ENCODE assay signal across 29 cellular contexts in the genomic region with DNA sequence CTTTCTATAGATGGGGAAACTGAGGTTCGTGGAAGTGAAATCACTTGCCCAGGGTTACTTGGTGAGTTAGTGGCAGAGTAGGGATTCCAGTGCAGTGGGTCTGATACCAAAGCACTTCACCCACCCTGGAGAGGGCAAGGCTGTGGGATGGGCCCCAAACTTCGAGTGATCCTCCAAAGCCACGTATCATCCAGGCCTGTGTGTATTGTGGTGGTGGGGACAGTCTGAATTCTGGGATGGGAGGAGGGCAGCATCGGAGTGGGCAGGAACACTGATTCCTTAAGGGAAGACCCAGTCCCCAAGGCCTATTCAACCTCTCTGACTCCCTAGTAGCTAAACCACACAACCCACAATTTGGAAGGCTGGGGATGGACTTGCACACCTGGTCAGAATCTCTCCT. TPM values are rescaled to one million over a fixed set of nuclear protein-coding genes. Genes with fewer than 3 reads are reported as not detected.
"Had no signal": no experiment of that assay in that cellular context is flagged by ENCODE, and none has a peak within 500 bp of the region (broad histone marks: within the 10 kb centered on the region; RNA-seq: fewer than 3 reads in every experiment).

No MANE protein-coding gene starts in this region.

- H3K4me1 ChIP-seq: ascending aorta, heart right ventricle, left lung, pancreas had no signal

- H3K4me3 Mint-ChIP-seq: activated CD4-positive, alpha-beta memory T cell treated with anti-CD3 and anti-CD28 coated beads for 36 hours; activated CD4-positive, alpha-beta T cell treated with anti-CD3 and anti-CD28 coated beads, Interleukin-2, amount 10 ng/mL, durations not matched to agents 24 days and 14 days; activated naive CD4-positive, alpha-beta T cell treated with anti-CD3 and anti-CD28 coated beads, Interleukin-2, amount 10 ng/mL, durations not matched to agents 7 days and 5 days; activated naive CD8-positive, alpha-beta T cell treated with anti-CD3 and anti-CD28 coated beads, Interleukin-2, amount 10 ng/mL, durations not matched to agents 7 days and 5 days; activated T-helper 1 cell treated with anti-CD3 and anti-CD28 coated beads, Interleukin-12 subunit alpha, Interleukin-12 subunit beta, Interleukin-2, Interleukin-4 antibody, amounts not matched to agents 30 ng/mL and 10 ng/mL and 1 ng/mL, durations not matched to agents 14 hours and 24 hours and 36 hours; dendritic cell treated with granulocyte-macrophage colony-stimulating factor and Interleukin-4, amounts not matched to agents 40 ng/mL and 50 ng/mL, for 4 days; mesothelial cell of epicardium; naive B cell; nephron progenitor cell; stimulated activated naive CD8-positive, alpha-beta T cell treated with anti-CD3 and anti-CD28 coated beads, Interleukin-15, Interleukin-2, amounts not matched to agents 100 ng/mL and 50 ng/mL, for 24 hours had no signal

- DNase-seq: activated CD4-positive, alpha-beta memory T cell treated with anti-CD3 and anti-CD28 coated beads for 36 hours; activated CD4-positive, alpha-beta T cell treated with anti-CD3 and anti-CD28 coated beads, Interleukin-2, amount 10 ng/mL, durations not matched to agents 24 days and 14 days; activated CD4-positive, CD25-positive, alpha-beta regulatory T cell treated with anti-CD3 and anti-CD28 coated beads, Interleukin-2, amount 50 U/mL, for 72 hours; activated naive CD4-positive, alpha-beta T cell treated with anti-CD3 and anti-CD28 coated beads, Interleukin-2, amount 10 ng/mL, durations not matched to agents 7 days and 5 days; activated T-cell treated with anti-CD3 and anti-CD28 coated beads, Interleukin-2, amount 50 U/mL, for 1 hour; brain microvascular endothelial cell; caudate nucleus; foreskin melanocyte; heart right ventricle; kidney glomerular epithelial cell; naive B cell; nephron progenitor cell; right cardiac atrium; stimulated activated CD4-positive, alpha-beta T cell treated with anti-CD3 and anti-CD28 coated beads, Interleukin-2, amount 100 ng/mL, for 48 hours; substantia nigra; T-helper 1 cell; thyroid gland had no signal

- H3K27me3 Mint-ChIP-seq: activated CD4-positive, alpha-beta memory T cell treated with anti-CD3 and anti-CD28 coated beads for 36 hours; activated CD4-positive, alpha-beta T cell treated with anti-CD3 and anti-CD28 coated beads, Interleukin-2, amount 10 ng/mL, durations not matched to agents 24 days and 14 days; activated naive CD8-positive, alpha-beta T cell treated with anti-CD3 and anti-CD28 coated beads, Interleukin-2, amount 10 ng/mL, durations not matched to agents 7 days and 5 days; stimulated activated naive CD8-positive, alpha-beta T cell treated with anti-CD3 and anti-CD28 coated beads, Interleukin-15, Interleukin-2, amounts not matched to agents 100 ng/mL and 50 ng/mL, for 24 hours had no signal

- H3K9me3 ChIP-seq: ascending aorta, esophagus muscularis mucosa, heart right ventricle, left lung, pancreas, thyroid gland, upper lobe of left lung had no signal

- H3K4me3 ChIP-seq: ascending aorta, esophagus muscularis mucosa, heart right ventricle, left lung, lung, pancreas, thyroid gland, upper lobe of left lung had no signal

- H3K36me3 ChIP-seq: ascending aorta, brain microvascular endothelial cell, esophagus muscularis mucosa, heart right ventricle, left lung, pancreas, thyroid gland, upper lobe of left lung had no signal

- H3K27me3 ChIP-seq: ascending aorta, brain microvascular endothelial cell, left lung, pancreas, thyroid gland, upper lobe of left lung had no signal

- H3K27ac Mint-ChIP-seq: activated CD4-positive, alpha-beta memory T cell treated with anti-CD3 and anti-CD28 coated beads for 36 hours; activated CD4-positive, alpha-beta T cell treated with anti-CD3 and anti-CD28 coated beads, Interleukin-2, amount 10 ng/mL, durations not matched to agents 24 days and 14 days; activated naive CD4-positive, alpha-beta T cell treated with anti-CD3 and anti-CD28 coated beads, Interleukin-2, amount 10 ng/mL, durations not matched to agents 7 days and 5 days; activated naive CD8-positive, alpha-beta T cell treated with anti-CD3 and anti-CD28 coated beads, Interleukin-2, amount 10 ng/mL, durations not matched to agents 7 days and 5 days; activated T-helper 1 cell treated with anti-CD3 and anti-CD28 coated beads, Interleukin-12 subunit alpha, Interleukin-12 subunit beta, Interleukin-2, Interleukin-4 antibody, amounts not matched to agents 30 ng/mL and 10 ng/mL and 1 ng/mL, durations not matched to agents 14 hours and 24 hours and 36 hours; dendritic cell treated with granulocyte-macrophage colony-stimulating factor and Interleukin-4, amounts not matched to agents 40 ng/mL and 50 ng/mL, for 4 days; mesothelial cell of epicardium; nephron progenitor cell; stimulated activated naive CD8-positive, alpha-beta T cell treated with anti-CD3 and anti-CD28 coated beads, Interleukin-15, Interleukin-2, amounts not matched to agents 100 ng/mL and 50 ng/mL, for 24 hours had no signal

- H3K27ac ChIP-seq: ascending aorta, brain microvascular endothelial cell, esophagus muscularis mucosa, heart right ventricle, left lung, pancreas, thyroid gland, upper lobe of left lung, VCaP had no signal

- ATAC-seq: heart right ventricle, left lung, pancreas, right cardiac atrium had no signal

- H3K36me3 Mint-ChIP-seq: activated CD4-positive, alpha-beta memory T cell treated with anti-CD3 and anti-CD28 coated beads for 36 hours; activated naive CD4-positive, alpha-beta T cell treated with anti-CD3 and anti-CD28 coated beads, Interleukin-2, amount 10 ng/mL, durations not matched to agents 7 days and 5 days; activated naive CD8-positive, alpha-beta T cell treated with anti-CD3 and anti-CD28 coated beads, Interleukin-2, amount 10 ng/mL, durations not matched to agents 7 days and 5 days; mesothelial cell of epicardium had no signal

RNA-seq across cellular contexts. Expression of a gene that starts 11.6 kb away (rescaled TPM):
- total RNA-seq: ascending aorta, esophagus muscularis mucosa had no signal

RNA-seq across cellular contexts. Expression of a gene that starts 41.1 kb away (rescaled TPM):
- total RNA-seq: activated CD4-positive, alpha-beta T cell treated with anti-CD3 and anti-CD28 coated beads, Interleukin-2, amount 10 ng/mL, durations not matched to agents 24 days and 14 days; activated T-helper 1 cell treated with anti-CD3 and anti-CD28 coated beads, Interleukin-12 subunit alpha, Interleukin-12 subunit beta, Interleukin-2, Interleukin-4 antibody, amounts not matched to agents 30 ng/mL and 10 ng/mL and 1 ng/mL, durations not matched to agents 14 hours and 24 hours and 36 hours had no signal
